ENCODE assay signal across 21 cellular contexts in genomic region chr3:131239250-131239649, GRCh38.
DNase-seq lines count a peak whose midpoint lies in the region; FAIRE-seq and TF ChIP-seq lines count a peak whose summit lies in the region.
"Had no signal": no experiment of that assay in that cellular context is flagged by ENCODE, and none has a peak within 500 bp of the region (broad histone marks: within the 10 kb centered on the region; RNA-seq: fewer than 3 reads in every experiment).

No MANE protein-coding gene starts in this region.

- H3K9me3 ChIP-seq in WERI-Rb-1 (ENCODE audit: severe bottlenecking): no peaks in the 10 kb centered on the region
- H3K9me3 ChIP-seq: A549; BLaER1 treated with 17β-estradiol and CSF1 and Interleukin-3, amounts not matched to agents 10 nM and 100 nM; Caco-2 had no signal

- DNase-seq in NCI-H82 (lab: John Stamatoyannopoulos, UW) (peak; percentile 36), NCI-H82 treated with DMSO at 0.1 percent for 48 hours (lab: John Stamatoyannopoulos, UW; ENCODE audit: unreplicated experiment) (no peak), WERI-Rb-1 (peak; percentile 10), occipital lobe (lab: John Stamatoyannopoulos, UW) (peak; percentile 30), urothelium cell line (ENCODE audit: low spot score) (no peak), NCI-H510A treated with DMSO at 0.1 percent for 48 hours (lab: John Stamatoyannopoulos, UW) (no peak), activated gamma-delta T cell (lab: John Stamatoyannopoulos, UW) (no peak)
- DNase-seq: AML-193; Caco-2; Calu3; CD4-positive, alpha-beta T cell; CD8-positive, alpha-beta T cell; GF-D8 had no signal

- H3K27ac ChIP-seq in WERI-Rb-1: peak overlapping the region; percentile 38
- H3K27ac ChIP-seq: 22Rv1; A549; BLaER1 treated with 17β-estradiol and CSF1 and Interleukin-3, amounts not matched to agents 10 nM and 100 nM; C4-2B had no signal

- H3K27me3 ChIP-seq in WERI-Rb-1 (ENCODE audit: insufficient read depth, low read depth, severe bottlenecking): no peaks in the 10 kb centered on the region
- H3K27me3 ChIP-seq: BLaER1 treated with 17β-estradiol and CSF1 and Interleukin-3, amounts not matched to agents 10 nM and 100 nM had no signal

- peak; percentile 70 for FAIRE-seq in urothelium cell line (lab: Jason Lieb, UNC)
- FAIRE-seq: A549, D721Med, G401.6, GM12891, GM19239 had no signal

- no peak for TF ChIP-seq CTCF in WERI-Rb-1 (IDR thresholded peaks at IDR 0.05; ENCODE audit: low read depth, low read length)

- no peak overlapping the region for H3K4me3 ChIP-seq in WERI-Rb-1 (ENCODE audit: low read depth, low read length)
- H3K4me3 ChIP-seq: A549; BLaER1 treated with 17β-estradiol and CSF1 and Interleukin-3, amounts not matched to agents 10 nM and 100 nM had no signal

- H3K36me3 ChIP-seq in WERI-Rb-1: no peaks in the 10 kb centered on the region
- H3K36me3 ChIP-seq: BLaER1 treated with 17β-estradiol and CSF1 and Interleukin-3, amounts not matched to agents 10 nM and 100 nM had no signal

Comparison
In these comparisons a context has a peak if more than half of its experiments do, and no peak if none do; other contexts are left out.
1. DNase-seq: peak in NCI-H82 (single experiment), WERI-Rb-1 (single experiment) and occipital lobe (single experiment); none in NCI-H82 treated with DMSO at 0.1 percent for 48 hours (single experiment), urothelium cell line (single experiment), NCI-H510A treated with DMSO at 0.1 percent for 48 hours (single experiment) and activated gamma-delta T cell (single experiment).